ENCODE assay signal across 8 cellular contexts in the genomic region with DNA sequence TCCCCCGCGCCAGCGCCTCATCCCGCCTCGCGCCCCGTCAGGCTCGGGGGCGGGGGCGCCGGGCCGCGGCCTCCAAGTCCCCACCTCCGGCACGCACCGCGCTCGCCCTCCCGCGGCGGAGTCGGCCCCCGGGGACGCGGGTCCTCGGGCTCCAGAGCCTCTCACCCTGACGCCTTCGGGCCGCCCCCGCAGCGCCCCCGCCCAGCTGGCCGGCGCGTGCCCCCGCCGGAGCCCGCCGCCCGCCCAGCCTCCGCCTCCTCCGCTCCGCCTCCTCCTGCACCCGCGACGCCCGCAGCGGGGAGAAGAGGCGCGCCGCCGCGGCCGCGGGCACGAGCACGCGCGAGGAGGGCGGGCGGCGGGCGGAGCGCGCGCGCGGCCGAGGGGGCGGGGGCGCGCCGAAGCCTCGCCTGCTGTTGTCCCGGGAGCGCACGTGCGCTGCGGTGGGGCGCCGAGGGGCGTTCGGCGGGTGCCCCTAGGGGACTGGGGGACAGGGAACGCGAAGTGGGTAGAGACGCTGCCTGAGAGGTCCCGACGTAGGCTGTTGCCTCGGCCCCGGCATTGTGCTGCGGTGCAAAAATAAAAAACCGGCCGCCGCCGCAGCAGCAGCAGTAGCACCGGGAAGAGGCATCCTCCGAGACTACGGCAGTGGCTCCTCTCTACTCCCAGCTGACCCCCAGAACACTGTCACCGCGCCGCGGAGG.
A peak's percentile ranks its signal among the peaks of the same experiment; 100 is the strongest.
DNase-seq lines count a peak whose midpoint lies in the region; ATAC-seq and TF ChIP-seq lines count a peak whose summit lies in the region.

No MANE protein-coding gene starts in this region.

- H3K27ac Mint-ChIP-seq in endothelial cell (ENCODE audit: unreplicated experiment) (no peak overlapping the region), mesothelial cell of epicardium (peak overlapping the region; percentile 65)

- ATAC-seq in HG03139 (IDR thresholded peaks at IDR 0.05; ENCODE audit: unreplicated experiment), result peak; percentile 56
- no peak for ATAC-seq in HG03196 (IDR thresholded peaks at IDR 0.05; ENCODE audit: unreplicated experiment)

- no peaks in the 10 kb centered on the region for H3K9me3 Mint-ChIP-seq in endothelial cell (ENCODE audit: unreplicated experiment)
- H3K9me3 Mint-ChIP-seq in mesothelial cell of epicardium, result no peaks in the 10 kb centered on the region

- H3K4me3 Mint-ChIP-seq in endothelial cell (ENCODE audit: unreplicated experiment) (peak overlapping the region; percentile 81), mesothelial cell of epicardium (peak overlapping the region; percentile 77)

- H3K4me1 Mint-ChIP-seq in endothelial cell (ENCODE audit: unreplicated experiment) (peaks cover 15% of the 10 kb centered on the region), mesothelial cell of epicardium (peaks cover 58% of the 10 kb centered on the region)

- DNase-seq in GM13977 (ENCODE audit: low spot score), result peak; percentile 49
- peak; percentile 56 for DNase-seq in NCI-H460 (ENCODE audit: extremely low read depth, low read depth)
- peak; percentile 74 for DNase-seq in activated CD8-positive, alpha-beta memory T cell treated with anti-CD3 and anti-CD28 coated beads, Interleukin-2, amount 50 U/mL, for 4 hours
- DNase-seq in endothelial cell (ENCODE audit: low spot score), result peak; percentile 84
- peak; percentile 78 to 82 for DNase-seq in mesothelial cell of epicardium (ENCODE audit: low spot score in 2 of 2, unreplicated experiment in 2 of 2)
- DNase-seq in stimulated activated CD8-positive, alpha-beta memory T cell treated with anti-CD3 and anti-CD28 coated beads, Interleukin-15, amount 100 ng/mL, for 24 hours (ENCODE audit: low read depth), result peak; percentile 35

- in situ Hi-C loops in GM13977 (cut with MboI; ENCODE audit: low pct_unique_long_range_greater_than_20kb, low sequenced_read_pairs, unreplicated experiment), result no loop called here

- TF ChIP-seq CTCF in GM13977 (IDR thresholded peaks at IDR 0.05; ENCODE audit: extremely low read depth, insufficient read depth, missing control alignments) (no peak), endothelial cell (IDR thresholded peaks at IDR 0.05; ENCODE audit: unreplicated experiment) (no peak), mesothelial cell of epicardium (IDR thresholded peaks at IDR 0.05; ENCODE audit: unreplicated experiment) (no peak)

- H3K36me3 Mint-ChIP-seq in endothelial cell (ENCODE audit: low read depth, unreplicated experiment) (no peaks in the 10 kb centered on the region), mesothelial cell of epicardium (no peaks in the 10 kb centered on the region)

- H3K27me3 Mint-ChIP-seq in endothelial cell (ENCODE audit: unreplicated experiment) (peaks cover 4% of the 10 kb centered on the region), mesothelial cell of epicardium (ENCODE audit: low read depth) (no peaks in the 10 kb centered on the region)
